17 cellular contexts compared by ENCODE assay signal in the genomic region with DNA sequence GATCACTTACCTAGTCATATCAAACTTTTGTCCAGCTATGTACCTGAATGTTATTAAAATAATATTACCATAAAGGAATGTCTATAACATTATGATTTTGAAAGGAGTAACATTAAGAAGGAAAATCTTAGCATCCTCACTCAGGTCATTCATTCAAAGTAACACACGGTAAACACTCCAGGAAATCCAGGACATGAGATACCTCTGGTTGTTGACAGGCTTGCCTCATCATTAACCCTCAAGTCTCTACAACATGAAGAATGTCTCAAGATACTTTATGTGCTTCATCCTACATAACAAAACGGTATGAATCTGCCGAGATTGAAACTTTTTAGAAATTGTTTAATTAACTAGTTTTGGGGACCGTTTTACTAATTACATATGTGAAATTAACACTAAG. TPM values are rescaled to one million over a fixed set of nuclear protein-coding genes. Genes with fewer than 3 reads are reported as not detected.
DNase-seq lines count a peak whose midpoint lies in the region; ATAC-seq and TF ChIP-seq lines count a peak whose summit lies in the region.
"Had no signal": no experiment of that assay in that cellular context is flagged by ENCODE, and none has a peak within 500 bp of the region (broad histone marks: within the 10 kb centered on the region; RNA-seq: fewer than 3 reads in every experiment).

No MANE protein-coding gene starts in this region.

- no peaks in the 10 kb centered on the region for H3K9me3 Mint-ChIP-seq in activated T-helper 2 cell treated with anti-CD3 and anti-CD28 coated beads, Interferon-gamma antibody, Interleukin-2, Interleukin-4, amounts not matched to agents 10 μg/mL and 5 μg/mL and 100 μg/mL, durations not matched to agents 14 hours and 24 hours and 36 hours
- H3K9me3 Mint-ChIP-seq in activated CD4-positive, alpha-beta T cell treated with anti-CD3 and anti-CD28 coated beads for 36 hours (ENCODE audit: low read depth), result no peaks in the 10 kb centered on the region
- H3K9me3 Mint-ChIP-seq: activated CD4-positive, alpha-beta memory T cell treated with anti-CD3 and anti-CD28 coated beads for 36 hours; stimulated activated memory B cell treated with anti-CD40 and anti-IgM and Interleukin-4, amounts not matched to agents 10 μg/mL and 1 μg/mL and 100 μg/mL, for 72 hours; T-cell had no signal

- CTCF ChIA-PET in activated CD4-positive, alpha-beta T cell treated with anti-CD3 and anti-CD28 coated beads for 36 hours (lab: Charles Lee), result interaction anchor here (0.9 kb wide), 1 partner anchor 10 kb away, joined by 3 read pairs; no protein-coding TSS in a partner anchor

- H2AFZ ChIP-seq in GM23248, result no peak overlapping the region

- H3K4me3 ChIP-seq in right atrium auricular region (peak overlapping the region; percentile 54 to 72), left lung (peak overlapping the region; percentile 20 to 36), gastrocnemius medialis (peak overlapping the region; percentile 68 to 82 (median 76)), GM23248 (no peak overlapping the region)

- no peaks in the 10 kb centered on the region for H3K36me3 ChIP-seq in right atrium auricular region
- no peaks in the 10 kb centered on the region for H3K36me3 ChIP-seq in left lung
- H3K36me3 ChIP-seq in gastrocnemius medialis, result no peaks in the 10 kb centered on the region
- H3K36me3 ChIP-seq in GM23248 (ENCODE audit: low read depth), result no peaks in the 10 kb centered on the region

- H3K36me3 Mint-ChIP-seq in activated T-helper 2 cell treated with anti-CD3 and anti-CD28 coated beads, Interferon-gamma antibody, Interleukin-2, Interleukin-4, amounts not matched to agents 10 μg/mL and 5 μg/mL and 100 μg/mL, durations not matched to agents 14 hours and 24 hours and 36 hours (ENCODE audit: low read depth), result no peaks in the 10 kb centered on the region
- no peaks in the 10 kb centered on the region for H3K36me3 Mint-ChIP-seq in activated CD4-positive, alpha-beta T cell treated with anti-CD3 and anti-CD28 coated beads for 36 hours (ENCODE audit: low read depth)
- H3K36me3 Mint-ChIP-seq: activated CD4-positive, alpha-beta memory T cell treated with anti-CD3 and anti-CD28 coated beads for 36 hours; stimulated activated memory B cell treated with anti-CD40 and anti-IgM and Interleukin-4, amounts not matched to agents 10 μg/mL and 1 μg/mL and 100 μg/mL, for 72 hours; T-cell had no signal

- H3K4me1 Mint-ChIP-seq in activated T-helper 2 cell treated with anti-CD3 and anti-CD28 coated beads, Interferon-gamma antibody, Interleukin-2, Interleukin-4, amounts not matched to agents 10 μg/mL and 5 μg/mL and 100 μg/mL, durations not matched to agents 14 hours and 24 hours and 36 hours (ENCODE audit: low read depth), result peaks cover 16% of the 10 kb centered on the region
- H3K4me1 Mint-ChIP-seq in activated CD4-positive, alpha-beta T cell treated with anti-CD3 and anti-CD28 coated beads for 36 hours, result peaks cover 4% of the 10 kb centered on the region

- WGBS in GM23248 (ENCODE audit: low coverage in 1 of 2, low lambda C conversion rate in 2 of 2, missing lambda C conversion rate in 2 of 2), 2 experiments, result 95 to 97% methylated on average over 4 of the region's 4 CpGs

- H3K27me3 ChIP-seq in right atrium auricular region, result no peaks in the 10 kb centered on the region
- H3K27me3 ChIP-seq in left lung, result peaks cover 0 to 7% of the 10 kb centered on the region in 2 donors
- no peaks in the 10 kb centered on the region for H3K27me3 ChIP-seq in gastrocnemius medialis
- peaks cover 36% of the 10 kb centered on the region for H3K27me3 ChIP-seq in GM23248 (replicated peaks; ENCODE audit: insufficient read depth)

- intact Hi-C loops in left cardiac atrium (cut with DNase I) (loop anchor here in 1 of 2 donors (5.0 kb wide), 2 partner anchors 57 to 127 kb away; no protein-coding TSS in a partner anchor), left lung (cut with DNase I) (no loop called here), gastrocnemius medialis (cut with DNase I; ENCODE audit: low total_unique reads) (no loop called here)
- intact Hi-C loops in activated T-helper 2 cell treated with anti-CD3 and anti-CD28 coated beads, Interferon-gamma antibody, Interleukin-2, Interleukin-4, amounts not matched to agents 10 μg/mL and 5 μg/mL and 100 μg/mL, durations not matched to agents 14 hours and 24 hours and 36 hours (cut with micrococcal nuclease), result no loop called here
- intact Hi-C loops in activated CD4-positive, alpha-beta T cell treated with anti-CD3 and anti-CD28 coated beads for 36 hours (cut with DNase I, micrococcal nuclease), result no loop called here

- no peak overlapping the region for H3K27ac Mint-ChIP-seq in activated T-helper 2 cell treated with anti-CD3 and anti-CD28 coated beads, Interferon-gamma antibody, Interleukin-2, Interleukin-4, amounts not matched to agents 10 μg/mL and 5 μg/mL and 100 μg/mL, durations not matched to agents 14 hours and 24 hours and 36 hours
- H3K27ac Mint-ChIP-seq in activated CD4-positive, alpha-beta T cell treated with anti-CD3 and anti-CD28 coated beads for 36 hours, result no peak overlapping the region
- H3K27ac Mint-ChIP-seq: activated CD4-positive, alpha-beta memory T cell treated with anti-CD3 and anti-CD28 coated beads for 36 hours; stimulated activated memory B cell treated with anti-CD40 and anti-IgM and Interleukin-4, amounts not matched to agents 10 μg/mL and 1 μg/mL and 100 μg/mL, for 72 hours; T-cell had no signal

- H3K9me3 ChIP-seq in right atrium auricular region, result no peaks in the 10 kb centered on the region
- no peaks in the 10 kb centered on the region for H3K9me3 ChIP-seq in left lung
- no peaks in the 10 kb centered on the region for H3K9me3 ChIP-seq in gastrocnemius medialis
- H3K9me3 ChIP-seq in GM23248 (ENCODE audit: low read depth), result no peaks in the 10 kb centered on the region

- TF ChIP-seq CTCF in right atrium auricular region (IDR thresholded peaks at IDR 0.05) (no peak), left lung (IDR thresholded peaks at IDR 0.05) (no peak), gastrocnemius medialis (IDR thresholded peaks at IDR 0.05 in 4 of 5, conservative IDR thresholded peaks at IDR 0.05 in 1 of 5) (no peak)

- peaks cover 49% of the 10 kb centered on the region for H3K27me3 Mint-ChIP-seq in activated T-helper 2 cell treated with anti-CD3 and anti-CD28 coated beads, Interferon-gamma antibody, Interleukin-2, Interleukin-4, amounts not matched to agents 10 μg/mL and 5 μg/mL and 100 μg/mL, durations not matched to agents 14 hours and 24 hours and 36 hours (ENCODE audit: low read depth)
- H3K27me3 Mint-ChIP-seq in activated CD4-positive, alpha-beta T cell treated with anti-CD3 and anti-CD28 coated beads for 36 hours, result peaks cover 37% of the 10 kb centered on the region

- no peak for DNase-seq in right atrium auricular region (ENCODE audit: low spot score)
- DNase-seq in left cardiac atrium, result no peak
- DNase-seq in left lung, result no peak
- DNase-seq in gastrocnemius medialis, result no peak
- no peak for DNase-seq in GM23248
- no peak for DNase-seq in NCI-H2196 (lab: John Stamatoyannopoulos, UW; ENCODE audit: unreplicated experiment)
- no peak for DNase-seq in activated T-helper 2 cell treated with anti-CD3 and anti-CD28 coated beads, Interferon-gamma antibody, Interleukin-2, Interleukin-4, amounts not matched to agents 10 μg/mL and 5 μg/mL and 100 μg/mL, durations not matched to agents 14 hours and 24 hours and 36 hours (ENCODE audit: low spot score)
- no peak for DNase-seq in activated CD4-positive, alpha-beta T cell treated with anti-CD3 and anti-CD28 coated beads for 36 hours
- DNase-seq: activated CD4-positive, alpha-beta memory T cell treated with anti-CD3 and anti-CD28 coated beads for 36 hours; activated T-cell treated with anti-CD3 and anti-CD28 coated beads for 4 hours; DMS 273 treated with DMSO at 0.1 percent for 48 hours; GDM1; NCI-H69; SIG-M5; T-cell had no signal

- no peaks in the 10 kb centered on the region for H3K9me2 ChIP-seq in GM23248 (ENCODE audit: insufficient read depth)

- in situ Hi-C loops in gastrocnemius medialis (cut with MboI; ENCODE audit: low sequenced_read_pairs in 4 of 4) (loop anchor here in 2 of 4 donors (10.0 kb wide), 2 partner anchors 59 to 129 kb away; no protein-coding TSS in a partner anchor), GM23248 (cut with MboI) (no loop called here)

- peaks cover 11% of the 10 kb centered on the region for H3F3A ChIP-seq in GM23248 (ENCODE audit: insufficient read depth)

- H4K20me1 ChIP-seq in GM23248 (ENCODE audit: insufficient read depth), result no peaks in the 10 kb centered on the region

- no peaks in the 10 kb centered on the region for H3K79me2 ChIP-seq in GM23248 (ENCODE audit: insufficient read depth)

- no peak for ATAC-seq in left cardiac atrium
- ATAC-seq in left lung, result peak; percentile 32
- ATAC-seq in gastrocnemius medialis, result peak; percentile 52 to 64
- ATAC-seq in activated CD4-positive, alpha-beta T cell treated with anti-CD3 and anti-CD28 coated beads for 36 hours, result no peak
- ATAC-seq: stimulated activated memory B cell treated with anti-CD40 and anti-IgM and Interleukin-4, amounts not matched to agents 10 μg/mL and 1 μg/mL and 100 μg/mL, for 72 hours; T-cell had no signal

- no peak overlapping the region for H3K4me3 Mint-ChIP-seq in activated T-helper 2 cell treated with anti-CD3 and anti-CD28 coated beads, Interferon-gamma antibody, Interleukin-2, Interleukin-4, amounts not matched to agents 10 μg/mL and 5 μg/mL and 100 μg/mL, durations not matched to agents 14 hours and 24 hours and 36 hours (ENCODE audit: low read depth)
- no peak overlapping the region for H3K4me3 Mint-ChIP-seq in activated CD4-positive, alpha-beta T cell treated with anti-CD3 and anti-CD28 coated beads for 36 hours
- H3K4me3 Mint-ChIP-seq: activated CD4-positive, alpha-beta memory T cell treated with anti-CD3 and anti-CD28 coated beads for 36 hours; stimulated activated memory B cell treated with anti-CD40 and anti-IgM and Interleukin-4, amounts not matched to agents 10 μg/mL and 1 μg/mL and 100 μg/mL, for 72 hours; T-cell had no signal

- H3K27ac ChIP-seq in right atrium auricular region (peak overlapping the region; percentile 94 to 96), left lung (peak overlapping the region; percentile 71 to 88), gastrocnemius medialis (peak overlapping the region; percentile 93 to 98 (median 98)), GM23248 (no peak overlapping the region)

- POLR2A ChIA-PET in activated CD4-positive, alpha-beta T cell treated with anti-CD3 and anti-CD28 coated beads for 36 hours (lab: Charles Lee), result no interaction called here

- H3K4me2 ChIP-seq in GM23248 (ENCODE audit: unreplicated experiment), result no peak overlapping the region

- TF ChIP-seq POLR2A in gastrocnemius medialis (IDR thresholded peaks at IDR 0.05), result no peak

- no peak overlapping the region for H3K9ac ChIP-seq in GM23248

- H3K4me1 ChIP-seq in right atrium auricular region, result peaks cover 0 to 43% of the 10 kb centered on the region in 2 donors
- peaks cover 7 to 10% of the 10 kb centered on the region in 2 donors for H3K4me1 ChIP-seq in left lung
- peaks cover 48 to 53% of the 10 kb centered on the region in 2 donors for H3K4me1 ChIP-seq in gastrocnemius medialis
- H3K4me1 ChIP-seq in GM23248 (ENCODE audit: insufficient read depth), result peaks cover 4% of the 10 kb centered on the region; the same call in 1 of the 2 replicates

RNA-seq across cellular contexts. Expression of a gene that starts 0.7 kb away (rescaled TPM):
- total RNA-seq in right atrium auricular region, result 100 to 1,000 TPM in 1 of 2 donors, 10 to 100 TPM in 1; 78.2 to 117 TPM
- 10 to 100 TPM; 85.8 to 86.3 TPM for total RNA-seq in left cardiac atrium
- total RNA-seq in left lung, result 10 to 100 TPM; 14.4 to 25.7 TPM
- total RNA-seq in gastrocnemius medialis, result 100 to 1,000 TPM in 2 of 4 donors, 10 to 100 TPM in 2; 57.5 to 123 (median 93.8) TPM
- under 0.01 and 0.13 TPM in 2 replicates for total RNA-seq in GM23248 (2014; rRNA removed; shearing (Covaris generic))
- 0.11 TPM in 1 of 2 replicates, not detected in the other for polyA plus RNA-seq in GM23248 (2016; fragmentation: Nextera tagmentation; extraction: Ambion mirVana)
- total RNA-seq in activated T-helper 2 cell treated with anti-CD3 and anti-CD28 coated beads, Interferon-gamma antibody, Interleukin-2, Interleukin-4, amounts not matched to agents 10 μg/mL and 5 μg/mL and 100 μg/mL, durations not matched to agents 14 hours and 24 hours and 36 hours, result not detected in 2 replicates
- not detected for total RNA-seq in activated CD4-positive, alpha-beta T cell treated with anti-CD3 and anti-CD28 coated beads for 36 hours
- total RNA-seq: activated CD4-positive, alpha-beta memory T cell treated with anti-CD3 and anti-CD28 coated beads for 36 hours; OCI-LY7 had no signal

Comparison
In these comparisons a context has a peak if more than half of its experiments do, and no peak if none do; other contexts are left out.
1. ATAC-seq: peak in left lung (single experiment) and gastrocnemius medialis (2 of 2); none in left cardiac atrium (0 of 2) and activated CD4-positive, alpha-beta T cell treated with anti-CD3 and anti-CD28 coated beads for 36 hours (single experiment).
2. RNA of a gene that starts 0.7 kb away (total RNA-seq): 78.2 to 117 TPM in right atrium auricular region, 57.5 to 123 TPM in gastrocnemius medialis, 85.8 to 86.3 TPM in left cardiac atrium and 14.4 to 25.7 TPM in left lung; not detected in activated T-helper 2 cell treated with anti-CD3 and anti-CD28 coated beads, Interferon-gamma antibody, Interleukin-2, Interleukin-4, amounts not matched to agents 10 μg/mL and 5 μg/mL and 100 μg/mL, durations not matched to agents 14 hours and 24 hours and 36 hours, not detected in activated CD4-positive, alpha-beta T cell treated with anti-CD3 and anti-CD28 coated beads for 36 hours and under 0.01 to 0.13 TPM in GM23248; every median in the first group is over 10 times any median in the second.